Comparison of ENCODE assay signal across 11 cellular contexts in the genomic region with DNA sequence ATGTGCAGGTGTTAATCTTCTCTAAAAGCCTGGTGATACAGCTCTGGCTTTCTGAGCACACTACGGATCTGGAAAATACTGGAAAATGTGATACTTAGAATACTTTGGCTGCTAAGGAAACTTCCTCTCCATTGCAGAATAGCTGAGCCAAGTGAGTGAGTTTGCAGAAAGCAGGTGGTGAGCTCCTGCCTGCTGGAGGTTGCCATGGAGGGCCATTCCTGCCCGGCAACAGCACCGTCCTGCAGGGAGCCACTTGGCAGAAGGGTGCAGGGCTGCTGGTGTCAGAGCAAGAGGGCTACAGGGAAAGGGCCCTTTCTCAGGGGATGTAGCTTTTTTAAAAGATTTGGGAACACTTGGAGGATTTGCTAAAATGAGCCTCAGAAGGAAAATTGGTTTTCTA. TPM values are rescaled to one million over a fixed set of nuclear protein-coding genes. Genes with fewer than 3 reads are reported as not detected.
DNase-seq lines count a peak whose midpoint lies in the region; ATAC-seq, FAIRE-seq and TF ChIP-seq lines count a peak whose summit lies in the region.
"Had no signal": no experiment of that assay in that cellular context is flagged by ENCODE, and none has a peak within 500 bp of the region (broad histone marks: within the 10 kb centered on the region; RNA-seq: fewer than 3 reads in every experiment).

No MANE protein-coding gene starts in this region.

- no peak overlapping the region for H3K27ac Mint-ChIP-seq in GM23338

- no peak overlapping the region for H3K4me3 ChIP-seq in GM23338
- H3K4me3 ChIP-seq in retinal pigment epithelial cell (ENCODE audit: low read length): no peak overlapping the region

- no peak overlapping the region for H3K4me2 ChIP-seq in GM23338

- H3K4me1 Mint-ChIP-seq in GM23338: no peaks in the 10 kb centered on the region

- peaks cover 3% of the 10 kb centered on the region for H3K27me3 Mint-ChIP-seq in GM23338 (ENCODE audit: insufficient read depth, low read depth, poor library complexity)

- FAIRE-seq in urothelium cell line (lab: Jason Lieb, UNC) (no peak), GM12891 (lab: Jason Lieb, UNC) (no peak)

- TF ChIP-seq CTCF in GM23338 (conservative IDR thresholded peaks at IDR 0.05; ENCODE audit: low read depth in 2 of 2) (no peak), retinal pigment epithelial cell (conservative IDR thresholded peaks at IDR 0.05; ENCODE audit: low read depth, low read length) (no peak)

- H3K27ac ChIP-seq in GM23338 (ENCODE audit: low read depth): no peak overlapping the region
- H3K27ac ChIP-seq: HL-60 had no signal

- TF ChIP-seq POLR2A in GM12891 (IDR thresholded peaks at IDR 0.05; ENCODE audit: low read depth, low read length): no peak

- no peaks in the 10 kb centered on the region for H3K4me1 ChIP-seq in GM23338 (ENCODE audit: insufficient read depth)

- peaks cover 81% of the 10 kb centered on the region for H3K36me3 Mint-ChIP-seq in GM23338 (ENCODE audit: low read depth)

- H3F3A ChIP-seq in GM23338 (replicated peaks; ENCODE audit: low read depth): no peaks in the 10 kb centered on the region

- no peak overlapping the region for H3K4me3 Mint-ChIP-seq in GM23338

- ATAC-seq in GM23338: peak; percentile 18; the same call in 1 of the 3 replicates
- no peak for ATAC-seq in HG03378 (IDR thresholded peaks at IDR 0.05; ENCODE audit: unreplicated experiment)

- H2AFZ ChIP-seq in GM23338: no peak overlapping the region

- DNase-seq in GM23338 (ENCODE audit: low spot score): no peak
- peak; percentile 43 for DNase-seq in NCI-H510A (lab: John Stamatoyannopoulos, UW)
- DNase-seq in dermis blood vessel endothelial cell: peak; percentile 35
- DNase-seq in retinal pigment epithelial cell (ENCODE audit: low read depth): peak; percentile 23
- DNase-seq in urothelium cell line (ENCODE audit: low spot score): no peak
- DNase-seq in GM12891 (ENCODE audit: insufficient read length, low spot score): no peak
- DNase-seq: activated CD4-positive, alpha-beta T cell treated with anti-CD3 and anti-CD28 coated beads for 48 hours; right cardiac atrium; stimulated activated naive CD4-positive, alpha-beta T cell treated with Interleukin-2 at 50 U/mL for 16 hours had no signal

- H3K27me3 ChIP-seq in GM23338 (ENCODE audit: insufficient read depth): no peaks in the 10 kb centered on the region

- no peaks in the 10 kb centered on the region for H3K9me3 Mint-ChIP-seq in GM23338

- H3K36me3 ChIP-seq in GM23338 (ENCODE audit: insufficient read depth): peaks cover 50% of the 10 kb centered on the region

- H3K9me2 ChIP-seq in GM23338 (ENCODE audit: insufficient read depth): no peaks in the 10 kb centered on the region

- 0 out of 2 replicates have a peak, but pooled peaks cover 3% of the 10 kb centered on the region for H3K79me2 ChIP-seq in GM23338 (replicated peaks; ENCODE audit: insufficient read depth)

- peaks cover 17% of the 10 kb centered on the region; the same call in 1 of the 2 replicates for H4K20me1 ChIP-seq in GM23338 (replicated peaks; ENCODE audit: insufficient read depth)

TF ChIP-seq in GM23338, 12 proteins besides CTCF, POLR2A, EP300 and RAD21:
- TF ChIP-seq ZNF331 (CRISPR knock-in tag; IDR thresholded peaks at IDR 0.05; ENCODE audit: low read depth) (no peak), CREB1 (CRISPR knock-in tag; IDR thresholded peaks at IDR 0.05; ENCODE audit: low read depth) (no peak), NANOG (IDR thresholded peaks at IDR 0.05; ENCODE audit: borderline replicate concordance) (no peak), ZNF114 (CRISPR knock-in tag; IDR thresholded peaks at IDR 0.05) (no peak), EZH2 (IDR thresholded peaks at IDR 0.05; ENCODE audit: low read depth, unreplicated experiment) (no peak)

TF ChIP-seq in GM12891, 5 proteins besides CTCF, POLR2A, EP300 and RAD21:
- no peak for TF ChIP-seq POLR2AphosphoS5 (IDR thresholded peaks at IDR 0.05; ENCODE audit: low read depth, low read length)
- no peak for TF ChIP-seq PAX5 (IDR thresholded peaks at IDR 0.05; ENCODE audit: insufficient read depth, low read length, severe bottlenecking)
- TF ChIP-seq SPI1 (IDR thresholded peaks at IDR 0.05; ENCODE audit: low read depth, low read length): no peak
- TF ChIP-seq TAF1 (IDR thresholded peaks at IDR 0.05; ENCODE audit: low read depth, low read length): no peak

RNA-seq across cellular contexts. Expression of a gene that starts 40.7 kb away (rescaled TPM):
- 86.8 and 88.1 TPM in 2 replicates for total RNA-seq in GM23338 (2014; rRNA removed; shearing (Covaris generic))
- 71.3 and 77.7 TPM in 2 replicates for polyA plus RNA-seq in GM23338 (2016; fragmentation: Nextera tagmentation; extraction: Ambion mirVana)
- total RNA-seq in dermis blood vessel endothelial cell: 30.0 and 30.1 TPM in 2 replicates
- 15.7 TPM for polyA plus RNA-seq in GM12891 (2012; ENCODE audit: low read depth, missing spikeins)

RNA-seq across cellular contexts. Expression of a gene that starts 48.0 kb away (rescaled TPM):
- total RNA-seq in GM23338 (2014; rRNA removed; shearing (Covaris generic)): 344 and 512 TPM in 2 replicates
- 1,783 and 1,909 TPM in 2 replicates for polyA plus RNA-seq in GM23338 (2016; fragmentation: Nextera tagmentation; extraction: Ambion mirVana)
- 115 and 161 TPM in 2 replicates for total RNA-seq in dermis blood vessel endothelial cell
- 360 TPM for polyA plus RNA-seq in GM12891 (2012; ENCODE audit: low read depth, missing spikeins)

Comparison
In these comparisons a context has a peak if more than half of its experiments do, and no peak if none do; other contexts are left out.
1. DNase-seq: peak in NCI-H510A (single experiment), dermis blood vessel endothelial cell (single experiment) and retinal pigment epithelial cell (single experiment); none in GM23338 (single experiment), urothelium cell line (single experiment) and GM12891 (single experiment).